ENCODE assay signal across 20 cellular contexts in the genomic region with DNA sequence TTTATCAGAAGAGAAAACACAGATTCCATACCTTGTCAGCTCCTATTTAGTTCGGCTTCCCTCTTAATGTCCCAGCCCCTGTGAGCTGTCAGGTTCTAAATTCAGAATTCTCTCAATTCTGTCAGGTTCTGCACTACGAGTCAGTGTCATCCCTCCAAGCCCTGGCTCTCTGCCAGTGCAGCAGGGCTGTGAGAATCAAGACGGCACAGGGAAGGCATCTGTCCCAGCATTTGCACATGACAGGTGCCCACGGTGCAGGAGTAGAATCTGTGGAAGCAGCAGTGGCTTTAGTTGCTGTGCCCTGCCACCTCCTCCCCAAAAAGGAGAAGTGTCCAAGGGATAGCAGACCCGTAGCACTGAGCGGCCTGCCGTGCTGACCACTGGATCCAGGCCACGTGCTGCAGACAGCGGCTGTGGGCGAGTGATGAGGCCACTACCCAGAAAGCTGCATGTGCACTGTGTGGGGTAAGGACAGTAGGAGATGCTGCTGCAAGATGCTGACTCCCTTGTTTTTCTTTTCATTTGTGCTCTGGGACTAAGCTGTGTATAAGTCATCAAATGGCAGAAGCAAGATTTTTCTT. TPM values are rescaled to one million over a fixed set of nuclear protein-coding genes. Genes with fewer than 3 reads are reported as not detected.
DNase-seq lines count a peak whose midpoint lies in the region; ATAC-seq and TF ChIP-seq lines count a peak whose summit lies in the region.
"Had no signal": no experiment of that assay in that cellular context is flagged by ENCODE, and none has a peak within 500 bp of the region (broad histone marks: within the 10 kb centered on the region; RNA-seq: fewer than 3 reads in every experiment).

No MANE protein-coding gene starts in this region.

- H3K36me3 ChIP-seq in BE2C = no peaks in the 10 kb centered on the region; the same call in 1 of the 2 replicates

- no peak overlapping the region for H3K4me3 ChIP-seq in BE2C (ENCODE audit: low read depth, low read length)
- H3K4me3 ChIP-seq: GM23338 had no signal

- TF ChIP-seq CTCF in BE2C (IDR thresholded peaks at IDR 0.05; ENCODE audit: low read depth, low read length) = no peak

- peak overlapping the region; percentile 17 for H3K27ac ChIP-seq in adipose tissue (ENCODE audit: low read depth, low read length)
- H3K27ac ChIP-seq: HL-60 had no signal

- 83 to 88% (median 83%) methylated on average over 10 of the region's 10 CpGs for WGBS in adipose tissue, 3 donors

- in situ Hi-C loops in G401 (cut with HindIII; ENCODE audit: low sequenced_read_pairs) = no loop called here

- peak; percentile 20 for DNase-seq in BE2C
- DNase-seq in G401 (ENCODE audit: low spot score) = peak; percentile 87
- DNase-seq in inferior parietal cortex (ENCODE audit: extremely low spot score) = peak; percentile 7
- DNase-seq in stimulated activated CD8-positive, alpha-beta memory T cell treated with anti-CD3 and anti-CD28 coated beads, Interleukin-4, amount 100 ng/mL, for 48 hours = no peak
- no peak for DNase-seq in putamen (ENCODE audit: low spot score)
- DNase-seq: Calu3; CD4-positive, alpha-beta T cell; DMS79 treated with DMSO at 0.1 percent for 48 hours; MV-4-11; NCI-H1417; NCI-H2029 treated with DMSO at 0.1 percent for 48 hours; NCI-H226; NCI-H69; OCI-M1; RPMI8226 had no signal

- H3K27me3 ChIP-seq in BE2C = no peaks in the 10 kb centered on the region

- no peaks in the 10 kb centered on the region for H3K4me1 ChIP-seq in BE2C

- no peak for ATAC-seq in HG03571 (IDR thresholded peaks at IDR 0.05; ENCODE audit: unreplicated experiment)
- ATAC-seq: GM23338, HCT116 had no signal

- no peaks in the 10 kb centered on the region for H3K9me3 ChIP-seq in BE2C

RNA-seq across cellular contexts. Expression of gene RBFA, which starts 12.8 kb away (rescaled TPM):
- 13.2 TPM for polyA plus RNA-seq in BE2C (2012; ENCODE audit: insufficient read depth, insufficient read length, low read depth)
- total RNA-seq in G401 (2014; rRNA removed; shearing (Covaris generic)) = 45.1 and 48.6 TPM in 2 replicates
- 10 to 100 TPM; 15.9 to 32.2 (median 16.7) TPM for polyA plus RNA-seq in adipose tissue

RNA-seq across cellular contexts. Expression of gene TXNL4A, which starts 58.7 kb away (rescaled TPM):
- 177 TPM for polyA plus RNA-seq in BE2C (2012; ENCODE audit: insufficient read depth, insufficient read length, low read depth)
- 170 and 209 TPM in 2 replicates for total RNA-seq in G401 (2014; rRNA removed; shearing (Covaris generic))
- 10 to 100 TPM; 55.5 to 83.2 (median 69.3) TPM for polyA plus RNA-seq in adipose tissue

Comparison
In these comparisons a context has a peak if more than half of its experiments do, and no peak if none do; other contexts are left out.
1. DNase-seq: peak in BE2C (single experiment), G401 (single experiment) and inferior parietal cortex (single experiment); none in stimulated activated CD8-positive, alpha-beta memory T cell treated with anti-CD3 and anti-CD28 coated beads, Interleukin-4, amount 100 ng/mL, for 48 hours (single experiment) and putamen (single experiment).